ENCODE assay signal across 18 cellular contexts in the genomic region with DNA sequence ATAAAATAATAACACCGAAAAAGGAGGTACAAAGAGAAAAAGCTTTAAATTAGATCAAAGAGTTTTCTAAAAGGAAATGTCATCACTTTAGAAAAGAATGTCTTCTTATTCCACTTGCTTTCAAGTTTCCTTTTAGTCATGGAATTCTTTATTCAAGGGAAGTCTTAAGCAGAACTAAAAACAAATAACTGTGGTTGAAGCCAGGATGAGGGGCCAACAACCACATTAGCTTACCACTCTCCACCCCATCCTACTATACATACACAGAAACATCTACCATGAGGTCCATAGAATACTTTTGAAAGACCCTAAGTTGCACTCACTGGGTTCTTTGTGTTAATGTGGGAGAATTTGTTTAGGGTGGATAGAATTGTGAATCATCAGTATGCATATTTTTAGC.
DNase-seq lines count a peak whose midpoint lies in the region; TF ChIP-seq lines count a peak whose summit lies in the region.
"Had no signal": no experiment of that assay in that cellular context is flagged by ENCODE, and none has a peak within 500 bp of the region (broad histone marks: within the 10 kb centered on the region; RNA-seq: fewer than 3 reads in every experiment).

No MANE protein-coding gene starts in this region.

- H3K4me3 ChIP-seq in choroid plexus epithelial cell (ENCODE audit: low read depth, low read length): no peak overlapping the region
- H3K4me3 ChIP-seq in WERI-Rb-1 (ENCODE audit: low read depth, low read length): no peak overlapping the region
- H3K4me3 ChIP-seq: GM23338, PC-9 had no signal

- H3K4me3 Mint-ChIP-seq in activated naive CD4-positive, alpha-beta T cell treated with anti-CD3 and anti-CD28 coated beads, Interleukin-2, amount 10 ng/mL, durations not matched to agents 7 days and 5 days: no peak overlapping the region
- H3K4me3 Mint-ChIP-seq: GM23338 had no signal

- H3K4me1 Mint-ChIP-seq in activated naive CD4-positive, alpha-beta T cell treated with anti-CD3 and anti-CD28 coated beads, Interleukin-2, amount 10 ng/mL, durations not matched to agents 7 days and 5 days: no peaks in the 10 kb centered on the region
- H3K4me1 Mint-ChIP-seq: GM23338 had no signal

- H3K36me3 ChIP-seq in WERI-Rb-1: no peaks in the 10 kb centered on the region

- no peaks in the 10 kb centered on the region for H3K36me3 Mint-ChIP-seq in activated naive CD4-positive, alpha-beta T cell treated with anti-CD3 and anti-CD28 coated beads, Interleukin-2, amount 10 ng/mL, durations not matched to agents 7 days and 5 days

- H3K9me3 ChIP-seq in WERI-Rb-1 (ENCODE audit: severe bottlenecking): no peaks in the 10 kb centered on the region

- no peak overlapping the region for H3K27ac Mint-ChIP-seq in activated naive CD4-positive, alpha-beta T cell treated with anti-CD3 and anti-CD28 coated beads, Interleukin-2, amount 10 ng/mL, durations not matched to agents 7 days and 5 days
- H3K27ac Mint-ChIP-seq: GM23338 had no signal

- no peaks in the 10 kb centered on the region for H3K27me3 Mint-ChIP-seq in activated naive CD4-positive, alpha-beta T cell treated with anti-CD3 and anti-CD28 coated beads, Interleukin-2, amount 10 ng/mL, durations not matched to agents 7 days and 5 days

- no peak overlapping the region for H3K27ac ChIP-seq in WERI-Rb-1
- H3K27ac ChIP-seq: PC-9 had no signal

- H3K9me3 Mint-ChIP-seq in activated naive CD4-positive, alpha-beta T cell treated with anti-CD3 and anti-CD28 coated beads, Interleukin-2, amount 10 ng/mL, durations not matched to agents 7 days and 5 days: peaks cover 2% of the 10 kb centered on the region
- H3K9me3 Mint-ChIP-seq: GM23338 had no signal

- no peaks in the 10 kb centered on the region for H3K27me3 ChIP-seq in WERI-Rb-1 (ENCODE audit: insufficient read depth, low read depth, severe bottlenecking)

- no peak for TF ChIP-seq CTCF in choroid plexus epithelial cell (conservative IDR thresholded peaks at IDR 0.05; ENCODE audit: low read depth, low read length)
- no peak for TF ChIP-seq CTCF in WERI-Rb-1 (IDR thresholded peaks at IDR 0.05; ENCODE audit: low read depth, low read length)

- CTCF ChIA-PET in activated naive CD4-positive, alpha-beta T cell treated with anti-CD3 and anti-CD28 coated beads, Interleukin-2, amount 10 ng/mL, durations not matched to agents 7 days and 5 days (lab: Charles Lee): no interaction called here

- DNase-seq in AG08395 (ENCODE audit: low spot score) (peak; percentile 22), M059J (ENCODE audit: low read depth) (peak; percentile 14), choroid plexus epithelial cell (ENCODE audit: low read depth) (peak; percentile 82), kidney tubule cell (ENCODE audit: low spot score) (peak; percentile 6), NCI-H748 (lab: John Stamatoyannopoulos, UW; ENCODE audit: unreplicated experiment) (no peak), MV-4-11 (lab: John Stamatoyannopoulos, UW) (no peak), WERI-Rb-1 (no peak)
- no peak for DNase-seq in activated naive CD4-positive, alpha-beta T cell treated with anti-CD3 and anti-CD28 coated beads, Interleukin-2, amount 10 ng/mL, durations not matched to agents 7 days and 5 days
- DNase-seq: AML-193, Calu3, DMS79, GF-D8, KBM-7, NCI-H1092 treated with DMSO at 0.1 percent for 48 hours, NCI-H1694 treated with DMSO at 0.1 percent for 48 hours, NCI-H748 treated with DMSO at 0.1 percent for 48 hours, PC-9 had no signal

Comparison
In these comparisons a context has a peak if more than half of its experiments do, and no peak if none do; other contexts are left out.
1. DNase-seq: peak in AG08395 (single experiment), M059J (single experiment), choroid plexus epithelial cell (single experiment) and kidney tubule cell (single experiment); none in activated naive CD4-positive, alpha-beta T cell treated with anti-CD3 and anti-CD28 coated beads, Interleukin-2, amount 10 ng/mL, durations not matched to agents 7 days and 5 days (single experiment), NCI-H748 (single experiment), MV-4-11 (single experiment) and WERI-Rb-1 (single experiment).